In genomic region chr7:107076781-107077698, GRCh38 we compare ENCODE assay signal across 1 cellular context.
TF ChIP-seq lines count a peak whose summit lies in the region.

No MANE protein-coding gene starts in this region.

TF ChIP-seq in K562, 482 proteins besides CTCF, POLR2A, EP300 and RAD21 (continued from another document and continues in another):
- TF ChIP-seq HNRNPUL1 (IDR thresholded peaks at IDR 0.05; ENCODE audit: low read length) = no peak
- TF ChIP-seq HOMEZ (CRISPR knock-in tag; IDR thresholded peaks at IDR 0.05) = no peak
- no peak for TF ChIP-seq POLR3G (IDR thresholded peaks at IDR 0.05; ENCODE audit: extremely low read depth, insufficient read length, insufficient replicate concordance)
- no peak for TF ChIP-seq ZC3H4 (CRISPR knock-in tag; IDR thresholded peaks at IDR 0.05; ENCODE audit: borderline replicate concordance)
- no peak for TF ChIP-seq NFYB (IDR thresholded peaks at IDR 0.05; ENCODE audit: extremely low read depth, insufficient read length)
- TF ChIP-seq ZNF3 (CRISPR knock-in tag; IDR thresholded peaks at IDR 0.05) = no peak
- no peak for TF ChIP-seq EWSR1 (IDR thresholded peaks at IDR 0.05; ENCODE audit: borderline replicate concordance, low read depth, partially characterized antibody)
- no peak for TF ChIP-seq ZNF12 (CRISPR knock-in tag; IDR thresholded peaks at IDR 0.05)
- TF ChIP-seq ZNF518B (CRISPR knock-in tag; IDR thresholded peaks at IDR 0.05) = no peak
- no peak for TF ChIP-seq HCFC1 (IDR thresholded peaks at IDR 0.05; ENCODE audit: low read depth, low read length)
- TF ChIP-seq, protein P1, sequence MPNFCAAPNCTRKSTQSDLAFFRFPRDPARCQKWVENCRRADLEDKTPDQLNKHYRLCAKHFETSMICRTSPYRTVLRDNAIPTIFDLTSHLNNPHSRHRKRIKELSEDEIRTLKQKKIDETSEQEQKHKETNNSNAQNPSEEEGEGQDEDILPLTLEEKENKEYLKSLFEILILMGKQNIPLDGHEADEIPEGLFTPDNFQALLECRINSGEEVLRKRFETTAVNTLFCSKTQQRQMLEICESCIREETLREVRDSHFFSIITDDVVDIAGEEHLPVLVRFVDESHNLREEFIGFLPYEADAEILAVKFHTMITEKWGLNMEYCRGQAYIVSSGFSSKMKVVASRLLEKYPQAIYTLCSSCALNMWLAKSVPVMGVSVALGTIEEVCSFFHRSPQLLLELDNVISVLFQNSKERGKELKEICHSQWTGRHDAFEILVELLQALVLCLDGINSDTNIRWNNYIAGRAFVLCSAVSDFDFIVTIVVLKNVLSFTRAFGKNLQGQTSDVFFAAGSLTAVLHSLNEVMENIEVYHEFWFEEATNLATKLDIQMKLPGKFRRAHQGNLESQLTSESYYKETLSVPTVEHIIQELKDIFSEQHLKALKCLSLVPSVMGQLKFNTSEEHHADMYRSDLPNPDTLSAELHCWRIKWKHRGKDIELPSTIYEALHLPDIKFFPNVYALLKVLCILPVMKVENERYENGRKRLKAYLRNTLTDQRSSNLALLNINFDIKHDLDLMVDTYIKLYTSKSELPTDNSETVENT (CRISPR knock-in tag; IDR thresholded peaks at IDR 0.05) = 0 out of 2 replicates have a peak, but pooled peaks have one; percentile 21
- TF ChIP-seq ZNF707 (CRISPR knock-in tag; conservative IDR thresholded peaks at IDR 0.05) = no peak
- no peak for TF ChIP-seq TSHZ1 (CRISPR knock-in tag; IDR thresholded peaks at IDR 0.05)
- 0 out of 2 replicates have a peak, but pooled peaks have one; percentile 19 for TF ChIP-seq EP400 (IDR thresholded peaks at IDR 0.05)
- no peak; the same call in 1 of the 2 replicates for TF ChIP-seq NFRKB (IDR thresholded peaks at IDR 0.05; ENCODE audit: low read depth)
- no peak for TF ChIP-seq HNRNPL (IDR thresholded peaks at IDR 0.05; ENCODE audit: low read depth, low read length)
- TF ChIP-seq ZNF586 (CRISPR knock-in tag; conservative IDR thresholded peaks at IDR 0.05) = no peak
- TF ChIP-seq E2F8 (IDR thresholded peaks at IDR 0.05; ENCODE audit: low read depth, partially characterized antibody) = no peak
- TF ChIP-seq NCOR1 (IDR thresholded peaks at IDR 0.05) = no peak
- peak; percentile 73; the same call in 1 of the 2 replicates for TF ChIP-seq BACH1 (tag; IDR thresholded peaks at IDR 0.05)
- no peak for TF ChIP-seq NFIC (IDR thresholded peaks at IDR 0.05)
- TF ChIP-seq NFE2 (IDR thresholded peaks at IDR 0.05; ENCODE audit: low read depth) = peak; percentile 68
- no peak for TF ChIP-seq ARHGAP35 (IDR thresholded peaks at IDR 0.05; ENCODE audit: partially characterized antibody)
- no peak for TF ChIP-seq ATF1 (CRISPR knock-in tag; IDR thresholded peaks at IDR 0.05)
- peak; percentile 37; the same call in 1 of the 2 replicates for TF ChIP-seq ATF1 (tag; IDR thresholded peaks at IDR 0.05)
- TF ChIP-seq FOXM1 (IDR thresholded peaks at IDR 0.05; ENCODE audit: low read depth) = no peak
- no peak for TF ChIP-seq FOXM1 (CRISPR knock-in tag; IDR thresholded peaks at IDR 0.05; ENCODE audit: low read depth)
- no peak for TF ChIP-seq THRB (CRISPR knock-in tag; conservative IDR thresholded peaks at IDR 0.05)
- TF ChIP-seq, protein P2, sequence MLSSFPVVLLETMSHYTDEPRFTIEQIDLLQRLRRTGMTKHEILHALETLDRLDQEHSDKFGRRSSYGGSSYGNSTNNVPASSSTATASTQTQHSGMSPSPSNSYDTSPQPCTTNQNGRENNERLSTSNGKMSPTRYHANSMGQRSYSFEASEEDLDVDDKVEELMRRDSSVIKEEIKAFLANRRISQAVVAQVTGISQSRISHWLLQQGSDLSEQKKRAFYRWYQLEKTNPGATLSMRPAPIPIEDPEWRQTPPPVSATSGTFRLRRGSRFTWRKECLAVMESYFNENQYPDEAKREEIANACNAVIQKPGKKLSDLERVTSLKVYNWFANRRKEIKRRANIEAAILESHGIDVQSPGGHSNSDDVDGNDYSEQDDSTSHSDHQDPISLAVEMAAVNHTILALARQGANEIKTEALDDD (IDR thresholded peaks at IDR 0.05) = no peak
- TF ChIP-seq TRIM25 (IDR thresholded peaks at IDR 0.05; ENCODE audit: borderline replicate concordance) = no peak
- TF ChIP-seq ERF (CRISPR knock-in tag; IDR thresholded peaks at IDR 0.05) = no peak
- no peak for TF ChIP-seq TAF1 (IDR thresholded peaks at IDR 0.05; ENCODE audit: control insufficient read depth, extremely low read depth, insufficient read depth, low read length, severe bottlenecking)
- TF ChIP-seq, protein P3, sequence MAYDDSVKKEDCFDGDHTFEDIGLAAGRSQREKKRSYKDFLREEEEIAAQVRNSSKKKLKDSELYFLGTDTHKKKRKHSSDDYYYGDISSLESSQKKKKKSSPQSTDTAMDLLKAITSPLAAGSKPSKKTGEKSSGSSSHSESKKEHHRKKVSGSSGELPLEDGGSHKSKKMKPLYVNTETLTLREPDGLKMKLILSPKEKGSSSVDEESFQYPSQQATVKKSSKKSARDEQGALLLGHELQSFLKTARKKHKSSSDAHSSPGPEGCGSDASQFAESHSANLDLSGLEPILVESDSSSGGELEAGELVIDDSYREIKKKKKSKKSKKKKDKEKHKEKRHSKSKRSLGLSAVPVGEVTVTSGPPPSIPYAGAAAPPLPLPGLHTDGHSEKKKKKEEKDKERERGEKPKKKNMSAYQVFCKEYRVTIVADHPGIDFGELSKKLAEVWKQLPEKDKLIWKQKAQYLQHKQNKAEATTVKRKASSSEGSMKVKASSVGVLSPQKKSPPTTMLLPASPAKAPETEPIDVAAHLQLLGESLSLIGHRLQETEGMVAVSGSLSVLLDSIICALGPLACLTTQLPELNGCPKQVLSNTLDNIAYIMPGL (CRISPR knock-in tag; IDR thresholded peaks at IDR 0.05) = no peak
- no peak for TF ChIP-seq NR3C1 (CRISPR knock-in tag; IDR thresholded peaks at IDR 0.05)
- TF ChIP-seq HEY1 (CRISPR knock-in tag; IDR thresholded peaks at IDR 0.05; ENCODE audit: borderline replicate concordance) = no peak
- TF ChIP-seq ELK3 (CRISPR knock-in tag; IDR thresholded peaks at IDR 0.05) = no peak
- TF ChIP-seq ZZZ3 (IDR thresholded peaks at IDR 0.05) = 0 out of 2 replicates have a peak, but pooled peaks have one; percentile 31
